In genomic region chr5:94471496-94471895, GRCh38 we compare ENCODE assay signal across 21 cellular contexts.
DNase-seq lines count a peak whose midpoint lies in the region; ATAC-seq and TF ChIP-seq lines count a peak whose summit lies in the region.
"Had no signal": no experiment of that assay in that cellular context is flagged by ENCODE, and none has a peak within 500 bp of the region (broad histone marks: within the 10 kb centered on the region; RNA-seq: fewer than 3 reads in every experiment).

No MANE protein-coding gene starts in this region.

- TF ChIP-seq RAD21 in Ishikawa (IDR thresholded peaks at IDR 0.05; ENCODE audit: low read depth), result no peak

- no peak overlapping the region for H3K18ac ChIP-seq in mesenchymal stem cell (ENCODE audit: low read depth in 1 of 2, low read length in 2 of 2)

- no peak overlapping the region for H3K4me2 ChIP-seq in mesenchymal stem cell (ENCODE audit: low read length, poor library complexity, severe bottlenecking)

- POLR2A ChIA-PET in RWPE1 (lab: Yijun Ruan, JAX; ENCODE audit: low non-redundant PET), result no interaction called here

- no peak overlapping the region for H3K4me3 ChIP-seq in choroid plexus epithelial cell (ENCODE audit: low read depth, low read length)
- no peak overlapping the region for H3K4me3 ChIP-seq in mesenchymal stem cell (ENCODE audit: insufficient read depth in 1 of 2, low read depth in 1 of 2, low read length in 2 of 2)
- H3K4me3 ChIP-seq in heart left ventricle, result no peak overlapping the region
- H3K4me3 ChIP-seq: testis had no signal

- no peak overlapping the region for H2BK15ac ChIP-seq in mesenchymal stem cell (ENCODE audit: low read depth, poor library complexity, severe bottlenecking)

- 95% methylated on average over 2 of the region's 4 CpGs for WGBS in mesenchymal stem cell
- WGBS in heart left ventricle, 4 donors, result 85 to 89% (median 89%) methylated on average over 4 of the region's 4 CpGs

- intact Hi-C loops in heart left ventricle (cut with DNase I), result no loop called here

- H3K9ac ChIP-seq in mesenchymal stem cell (ENCODE audit: low read length), result no peak overlapping the region

- in situ Hi-C loops in GM13976 (cut with MboI; ENCODE audit: low sequenced_read_pairs, unreplicated experiment), result no loop called here

- no peak overlapping the region for H2AFZ ChIP-seq in mesenchymal stem cell (ENCODE audit: low read depth, low read length)

- H3K27ac ChIP-seq in mesenchymal stem cell (ENCODE audit: low read length, poor library complexity, severe bottlenecking), result no peak overlapping the region
- no peak overlapping the region for H3K27ac ChIP-seq in RWPE1
- no peak overlapping the region for H3K27ac ChIP-seq in heart left ventricle
- H3K27ac ChIP-seq: testis had no signal

- no peak overlapping the region for H3K23ac ChIP-seq in mesenchymal stem cell (ENCODE audit: low read length in 2 of 2)

- CTCF ChIA-PET in RWPE1 (lab: Yijun Ruan, JAX), result no interaction called here

- no peak overlapping the region for H3K14ac ChIP-seq in mesenchymal stem cell (ENCODE audit: low read length in 2 of 2)

- H3K9me3 ChIP-seq in mesenchymal stem cell (ENCODE audit: control insufficient read depth, low read length), result no peaks in the 10 kb centered on the region
- no peaks in the 10 kb centered on the region for H3K9me3 ChIP-seq in heart left ventricle
- H3K9me3 ChIP-seq: testis had no signal

- peak; percentile 91 for TF ChIP-seq EP300 in Ishikawa (IDR thresholded peaks at IDR 0.05; ENCODE audit: borderline replicate concordance)

- H3K36me3 ChIP-seq in mesenchymal stem cell (ENCODE audit: control insufficient read depth in 1 of 2, insufficient read depth in 2 of 2, low read depth in 1 of 2, low read length in 2 of 2) (no peaks in the 10 kb centered on the region), heart left ventricle (peaks cover 0 to 18% (median 0%) of the 10 kb centered on the region in 9 donors)

- no peak for ATAC-seq in heart left ventricle
- ATAC-seq: activated naive CD8-positive, alpha-beta T cell treated with anti-CD3 and anti-CD28 coated beads, Interleukin-2, amount 50 U/mL, for 24 hours; left colon; stimulated activated memory B cell treated with anti-CD40 and anti-IgM and Interleukin-4, amounts not matched to agents 10 μg/mL and 1 μg/mL and 100 μg/mL, for 72 hours; T-helper 17 cell had no signal

- TF ChIP-seq POLR2A in heart left ventricle (IDR thresholded peaks at IDR 0.05), result no peak

- H4K8ac ChIP-seq in mesenchymal stem cell (ENCODE audit: low read length), result no peak overlapping the region

- no peak overlapping the region for H4K91ac ChIP-seq in mesenchymal stem cell (ENCODE audit: low read length)

- H3K4ac ChIP-seq in mesenchymal stem cell (ENCODE audit: low read depth in 1 of 2, low read length in 2 of 2), result no peak overlapping the region

- H2AK5ac ChIP-seq in mesenchymal stem cell (ENCODE audit: low read length, severe bottlenecking), result no peak overlapping the region

- no peak overlapping the region for H2BK5ac ChIP-seq in mesenchymal stem cell (ENCODE audit: low read depth, low read length, poor library complexity, severe bottlenecking)

- peak; percentile 55 for DNase-seq in AG20443 (ENCODE audit: low spot score)
- peak; percentile 20 for DNase-seq in choroid plexus epithelial cell (ENCODE audit: low read depth)
- peak; percentile 4 for DNase-seq in mesenchymal stem cell
- no peak for DNase-seq in RWPE1 (ENCODE audit: low spot score)
- DNase-seq in nucleus accumbens (lab: John Stamatoyannopoulos, UW), result no peak
- DNase-seq in GM13976 (ENCODE audit: low spot score), result no peak
- DNase-seq in heart left ventricle, result no peak
- DNase-seq: activated CD4-positive, alpha-beta T cell treated with anti-CD3 and anti-CD28 coated beads, Interleukin-2, amount 10 ng/mL, durations not matched to agents 7 days and 5 days; activated effector memory CD4-positive, alpha-beta T cell treated with Interleukin-2 at 50 U/mL for 16 hours; activated naive CD8-positive, alpha-beta T cell treated with anti-CD3 and anti-CD28 coated beads, Interleukin-2, amount 50 U/mL, for 24 hours; erythroblast; HFFc6; left colon; midbrain; NCI-H82; nephron progenitor cell; posterior cingulate gyrus; T-helper 17 cell; testis had no signal

- no peak overlapping the region for H2BK12ac ChIP-seq in mesenchymal stem cell (ENCODE audit: low read length in 2 of 2)

- no peaks in the 10 kb centered on the region for H3K79me1 ChIP-seq in mesenchymal stem cell (replicated peaks; ENCODE audit: low read length, poor library complexity, severe bottlenecking)

- TF ChIP-seq CTCF in choroid plexus epithelial cell (conservative IDR thresholded peaks at IDR 0.05; ENCODE audit: low read depth, low read length), result no peak
- no peak for TF ChIP-seq CTCF in RWPE1 (conservative IDR thresholded peaks at IDR 0.05; ENCODE audit: low read depth)
- no peak for TF ChIP-seq CTCF in GM13976 (IDR thresholded peaks at IDR 0.05; ENCODE audit: borderline replicate concordance, control extremely low read depth, extremely low read depth, insufficient read depth, missing control alignments)
- TF ChIP-seq CTCF in heart left ventricle (IDR thresholded peaks at IDR 0.05), result no peak

- H3K4me1 ChIP-seq in mesenchymal stem cell (ENCODE audit: control insufficient read depth, insufficient read depth, low read depth, low read length) (no peaks in the 10 kb centered on the region), heart left ventricle (no peaks in the 10 kb centered on the region)
- H3K4me1 ChIP-seq: testis had no signal

- H2BK120ac ChIP-seq in mesenchymal stem cell (ENCODE audit: low read depth, low read length), result no peak overlapping the region

- H3K27me3 ChIP-seq in mesenchymal stem cell (ENCODE audit: control insufficient read depth in 1 of 2, insufficient read depth in 1 of 2, low read length in 2 of 2) (no peaks in the 10 kb centered on the region), heart left ventricle (no peaks in the 10 kb centered on the region)
- H3K27me3 ChIP-seq: testis had no signal

TF ChIP-seq in Ishikawa, 13 proteins besides CTCF, POLR2A, EP300 and RAD21:
- TF ChIP-seq ZBTB7A (IDR thresholded peaks at IDR 0.05; ENCODE audit: low read depth) (no peak), TCF12 (IDR thresholded peaks at IDR 0.05; ENCODE audit: low read depth) (peak; percentile 84), FOXM1 (IDR thresholded peaks at IDR 0.05; ENCODE audit: borderline replicate concordance, low read depth) (peak; percentile 86; the same call in 1 of the 2 replicates), CEBPB (IDR thresholded peaks at IDR 0.05) (peak; percentile 30; the same call in 1 of the 2 replicates), REST (IDR thresholded peaks at IDR 0.05; ENCODE audit: low read depth) (no peak), NFIC (IDR thresholded peaks at IDR 0.05) (peak; percentile 77), TEAD4 (IDR thresholded peaks at IDR 0.05) (peak; percentile 84), MAX (IDR thresholded peaks at IDR 0.05) (no peak)

Comparison
In these comparisons a context has a peak if more than half of its experiments do, and no peak if none do; other contexts are left out.
1. DNase-seq: peak in AG20443 (single experiment), choroid plexus epithelial cell (single experiment) and mesenchymal stem cell (single experiment); none in RWPE1 (single experiment), nucleus accumbens (0 of 56), GM13976 (single experiment) and heart left ventricle (0 of 5).